Comparison of ENCODE assay signal across 8 cellular contexts in genomic region chr2:70086278-70086837, GRCh38. TPM values are rescaled to one million over a fixed set of nuclear protein-coding genes. Genes with fewer than 3 reads are reported as not detected.
DNase-seq lines count a peak whose midpoint lies in the region; ATAC-seq and TF ChIP-seq lines count a peak whose summit lies in the region.

No MANE protein-coding gene starts in this region.

- H3K9me3 ChIP-seq in stomach smooth muscle (ENCODE audit: control insufficient read depth in 2 of 2, low read length in 2 of 2), result no peaks in the 10 kb centered on the region

- peak; percentile 36 for ATAC-seq in GM21619 (IDR thresholded peaks at IDR 0.05; ENCODE audit: unreplicated experiment)

- H3K4me3 Mint-ChIP-seq in neural crest cell, result peak overlapping the region; percentile 95

- peaks cover 47% of the 10 kb centered on the region for H3K4me1 Mint-ChIP-seq in neural crest cell

- H3K36me3 Mint-ChIP-seq in neural crest cell (ENCODE audit: low read depth), result peaks cover 25% of the 10 kb centered on the region

- H3K27ac Mint-ChIP-seq in neural crest cell (ENCODE audit: unreplicated experiment), result peak overlapping the region; percentile 100

- peaks cover 8% of the 10 kb centered on the region for H3K27me3 Mint-ChIP-seq in neural crest cell (ENCODE audit: low read depth)

- peak; percentile 91 for DNase-seq in DMS153 treated with DMSO at 0.1 percent for 48 hours (lab: John Stamatoyannopoulos, UW; ENCODE audit: unreplicated experiment)
- peak; percentile 93 for DNase-seq in Jurkat, Clone E6-1 (ENCODE audit: low read depth, low spot score)
- peak; percentile 67 to 74 for DNase-seq in SHP77 (lab: John Stamatoyannopoulos, UW)
- peak; percentile 69 for DNase-seq in activated gamma-delta T cell treated with Interleukin-2 at 50 U/mL for 16 hours
- peak; percentile 66 to 83 for DNase-seq in foreskin fibroblast
- DNase-seq in neural crest cell (ENCODE audit: low read depth, low spot score), result peak; percentile 58

- H3K27me3 ChIP-seq in stomach smooth muscle (ENCODE audit: control insufficient read depth in 1 of 2, insufficient read depth in 2 of 2, low read length in 2 of 2), result no peaks in the 10 kb centered on the region

- H3K27ac ChIP-seq in stomach smooth muscle (ENCODE audit: low read length), result peak overlapping the region; percentile 100

- H3K4me1 ChIP-seq in stomach smooth muscle (ENCODE audit: control insufficient read depth, insufficient read depth, low read length), result peaks cover 36% of the 10 kb centered on the region

- H3K9ac ChIP-seq in stomach smooth muscle (ENCODE audit: low read length in 2 of 2), result peak overlapping the region; percentile 99

- peaks cover 16 to 23% of the 10 kb centered on the region in 2 donors for H3K36me3 ChIP-seq in stomach smooth muscle (ENCODE audit: control insufficient read depth in 2 of 2, insufficient read depth in 2 of 2, low read length in 2 of 2)

- H3K4me3 ChIP-seq in Jurkat, Clone E6-1 (ENCODE audit: low read length), result peak overlapping the region; percentile 98
- H3K4me3 ChIP-seq in foreskin fibroblast (ENCODE audit: low read depth in 1 of 2, low read length in 2 of 2) (peak overlapping the region; percentile 63 to 64), stomach smooth muscle (ENCODE audit: low read length in 2 of 2) (peak overlapping the region; percentile 72 to 98)

- TF ChIP-seq CTCF in foreskin fibroblast (IDR thresholded peaks at IDR 0.05; ENCODE audit: low read depth, low read length) (no peak), neural crest cell (conservative IDR thresholded peaks at IDR 0.05) (no peak)

- no peaks in the 10 kb centered on the region for H3K9me3 Mint-ChIP-seq in neural crest cell

RNA-seq across cellular contexts. Expression of gene PCBP1, which starts 0.9 kb away (rescaled TPM):
- polyA plus RNA-seq in Jurkat, Clone E6-1 (2012; ENCODE audit: insufficient read depth, insufficient read length), result 284 TPM
- total RNA-seq in neural crest cell, result 365 and 382 TPM in 2 replicates

Comparison
In these comparisons a context has a peak if more than half of its experiments do, and no peak if none do; other contexts are left out.
1. Peak in every context shown above with its lines: DNase-seq, ATAC-seq, H3K4me3 ChIP-seq and H3K27ac ChIP-seq.